ENCODE assay signal across 9 cellular contexts in genomic region chrX:23803931-23804381, GRCh38. TPM values are rescaled to one million over a fixed set of nuclear protein-coding genes. Genes with fewer than 3 reads are reported as not detected.
DNase-seq lines count a peak whose midpoint lies in the region; ATAC-seq and TF ChIP-seq lines count a peak whose summit lies in the region.
"Had no signal": no experiment of that assay in that cellular context is flagged by ENCODE, and none has a peak within 500 bp of the region (broad histone marks: within the 10 kb centered on the region; RNA-seq: fewer than 3 reads in every experiment).

No MANE protein-coding gene starts in this region.

- H3K9me3 ChIP-seq in adrenal gland (replicated peaks in 1 of 3) = no peaks in the 10 kb centered on the region
- H3K9me3 ChIP-seq in heart right ventricle = no peaks in the 10 kb centered on the region

- DNase-seq in H4 (ENCODE audit: low spot score) = peak; percentile 73
- peak in 5 of 7 donors; percentile 22 to 50 (median 36) for DNase-seq in adrenal gland
- peak; percentile 23 to 32 for DNase-seq in heart right ventricle
- peak; percentile 66 for DNase-seq in pulmonary artery endothelial cell (ENCODE audit: low read depth, low spot score)
- DNase-seq: stimulated activated CD4-positive, alpha-beta T cell treated with anti-CD3 and anti-CD28 coated beads, Interleukin-1b, Interleukin-23, amount 100 ng/mL, for 48 hours had no signal

- TF ChIP-seq CTCF in adrenal gland (IDR thresholded peaks at IDR 0.05) = no peak
- no peak for TF ChIP-seq CTCF in heart right ventricle (IDR thresholded peaks at IDR 0.05)

- H3K4me1 ChIP-seq in adrenal gland (replicated peaks in 1 of 2) = no peaks in the 10 kb centered on the region
- H3K4me1 ChIP-seq in heart right ventricle = peaks cover 0 to 29% (median 0%) of the 10 kb centered on the region in 9 donors

- TF ChIP-seq POLR2A in adrenal gland (IDR thresholded peaks at IDR 0.05) = no peak

- intact Hi-C loops in adrenal gland (cut with DNase I) (no loop called here), heart right ventricle (cut with DNase I) (no loop called here)

- WGBS in adrenal gland, 4 donors = 37 to 74% (median 55%) methylated on average over 5 of the region's 5 CpGs
- 29 to 52% methylated on average over 5 of the region's 5 CpGs for WGBS in heart right ventricle, 2 donors

- peak overlapping the region in 2 of 5 donors; percentile 39 to 69 for H3K27ac ChIP-seq in adrenal gland
- peak overlapping the region in 9 of 10 donors; percentile 22 to 79 (median 73) for H3K27ac ChIP-seq in heart right ventricle

- ATAC-seq in heart right ventricle (peak; percentile 46 to 90 (median 87)), GM21786 (IDR thresholded peaks at IDR 0.05; ENCODE audit: unreplicated experiment) (no peak), GM18858 (IDR thresholded peaks at IDR 0.05; ENCODE audit: unreplicated experiment) (no peak), HG03460 (IDR thresholded peaks at IDR 0.05; ENCODE audit: unreplicated experiment) (no peak)
- ATAC-seq in activated CD4-positive, CD25-positive, alpha-beta regulatory T cell treated with anti-CD3 and anti-CD28 coated beads, Interleukin-2, amount 50 U/mL, for 24 hours = no peak

- H3K4me3 ChIP-seq in adrenal gland (no peak overlapping the region), heart right ventricle (no peak overlapping the region)

- no peaks in the 10 kb centered on the region for H3K36me3 ChIP-seq in adrenal gland (replicated peaks in 1 of 2)
- H3K36me3 ChIP-seq in heart right ventricle = no peaks in the 10 kb centered on the region

- H3K27me3 ChIP-seq in adrenal gland (no peaks in the 10 kb centered on the region), heart right ventricle (no peaks in the 10 kb centered on the region)

RNA-seq across cellular contexts. Expression of gene SAT1, which starts 21.0 kb away (rescaled TPM):
- 44.2 and 46.4 TPM in 2 replicates for total RNA-seq in H4 (2014; rRNA removed; shearing (Covaris generic))
- total RNA-seq in adrenal gland (100 to 1,000 TPM; 238 to 905 (median 378) TPM), heart right ventricle (100 to 1,000 TPM in 5 of 10 donors, 10 to 100 TPM in 5; 73.5 to 273 (median 102) TPM), pulmonary artery endothelial cell (298 and 461 TPM in 2 replicates)
- polyA plus RNA-seq in adrenal gland (100 to 1,000 TPM; 358 to 811 (median 522) TPM), heart right ventricle (100 to 1,000 TPM; 508 to 884 TPM)

Comparison
In these comparisons a context has a peak if more than half of its experiments do, and no peak if none do; other contexts are left out.
1. ATAC-seq: peak in heart right ventricle (8 of 8); none in GM21786 (single experiment), GM18858 (single experiment), HG03460 (single experiment) and activated CD4-positive, CD25-positive, alpha-beta regulatory T cell treated with anti-CD3 and anti-CD28 coated beads, Interleukin-2, amount 50 U/mL, for 24 hours (0 of 2).
2. Peak in every context shown above with its lines, with median percentiles within 50 percentile points of each other: DNase-seq.